10 cellular contexts compared by ENCODE assay signal in genomic region chr3:116059421-116060096, GRCh38.
DNase-seq lines count a peak whose midpoint lies in the region; ATAC-seq and TF ChIP-seq lines count a peak whose summit lies in the region.
"Had no signal": no experiment of that assay in that cellular context is flagged by ENCODE, and none has a peak within 500 bp of the region (broad histone marks: within the 10 kb centered on the region; RNA-seq: fewer than 3 reads in every experiment).

No MANE protein-coding gene starts in this region.

- ATAC-seq in RWPE2 (ENCODE audit: low read depth) (peak; percentile 100), foreskin keratinocyte (peak; percentile 100), GM19324 (IDR thresholded peaks at IDR 0.05; ENCODE audit: low FRiP score, unreplicated experiment) (no peak)
- ATAC-seq in stimulated activated effector memory CD8-positive, alpha-beta T cell treated with anti-CD3 and anti-CD28 coated beads, Interleukin-12 subunit alpha, Interleukin-12 subunit beta, amount 100 ng/mL, for 72 hours: no peak

- H3K4me1 ChIP-seq in GM23248 (ENCODE audit: insufficient read depth) (peaks cover 7% of the 10 kb centered on the region), RWPE2 (ENCODE audit: insufficient read depth, poor library complexity, severe bottlenecking) (peaks cover 19% of the 10 kb centered on the region), foreskin keratinocyte (peaks cover 30% of the 10 kb centered on the region)

- DNase-seq in 8988T (peak; percentile 40), GM23248 (peak; percentile 85), RWPE2 (ENCODE audit: low spot score) (peak; percentile 91), foreskin keratinocyte (peak; percentile 98 to 99), globus pallidus (ENCODE audit: low spot score) (no peak)
- DNase-seq in stimulated activated effector memory CD8-positive, alpha-beta T cell treated with anti-CD3 and anti-CD28 coated beads, Interleukin-12 subunit alpha, Interleukin-12 subunit beta, amount 100 ng/mL, for 72 hours (ENCODE audit: low spot score in 2 of 2): no peak
- no peak for DNase-seq in activated naive CD4-positive, alpha-beta T cell treated with anti-CD3 and anti-CD28 coated beads for 36 hours
- DNase-seq: activated CD4-positive, alpha-beta T cell treated with anti-CD3 and anti-CD28 coated beads for 1 hour; NCI-H1694 had no signal

- H3K27me3 ChIP-seq in GM23248 (replicated peaks; ENCODE audit: insufficient read depth) (no peaks in the 10 kb centered on the region), RWPE2 (ENCODE audit: insufficient read depth, poor library complexity, severe bottlenecking) (no peaks in the 10 kb centered on the region), foreskin keratinocyte (no peaks in the 10 kb centered on the region)

- H3K9me3 Mint-ChIP-seq in stimulated activated effector memory CD8-positive, alpha-beta T cell treated with anti-CD3 and anti-CD28 coated beads, Interleukin-12 subunit alpha, Interleukin-12 subunit beta, amount 100 ng/mL, for 72 hours: peaks cover 3% of the 10 kb centered on the region
- H3K9me3 Mint-ChIP-seq in activated naive CD4-positive, alpha-beta T cell treated with anti-CD3 and anti-CD28 coated beads for 36 hours: no peaks in the 10 kb centered on the region

- in situ Hi-C loops in GM23248 (cut with MboI): no loop called here

- H3K36me3 ChIP-seq in GM23248 (ENCODE audit: low read depth): no peaks in the 10 kb centered on the region
- H3K36me3 ChIP-seq in RWPE2 (ENCODE audit: low read depth): no peaks in the 10 kb centered on the region

- H3K27me3 Mint-ChIP-seq in activated naive CD4-positive, alpha-beta T cell treated with anti-CD3 and anti-CD28 coated beads for 36 hours (ENCODE audit: low read depth): no peaks in the 10 kb centered on the region

- CTCF ChIA-PET in activated naive CD4-positive, alpha-beta T cell treated with anti-CD3 and anti-CD28 coated beads for 36 hours (lab: Charles Lee): interaction anchor here (0.6 kb wide), 1 partner anchor 131 kb away, joined by 3 read pairs; no protein-coding TSS in a partner anchor

- H3K9me2 ChIP-seq in GM23248 (ENCODE audit: insufficient read depth): peaks cover 5% of the 10 kb centered on the region; the same call in 1 of the 2 replicates

- H3K4me1 Mint-ChIP-seq in stimulated activated effector memory CD8-positive, alpha-beta T cell treated with anti-CD3 and anti-CD28 coated beads, Interleukin-12 subunit alpha, Interleukin-12 subunit beta, amount 100 ng/mL, for 72 hours: no peaks in the 10 kb centered on the region
- H3K4me1 Mint-ChIP-seq in activated naive CD4-positive, alpha-beta T cell treated with anti-CD3 and anti-CD28 coated beads for 36 hours (ENCODE audit: low read depth): no peaks in the 10 kb centered on the region

- no peaks in the 10 kb centered on the region for H3K79me2 ChIP-seq in GM23248 (ENCODE audit: insufficient read depth)

- H3K4me2 ChIP-seq in GM23248 (ENCODE audit: unreplicated experiment): peak overlapping the region; percentile 14

- H3K9me3 ChIP-seq in GM23248 (ENCODE audit: low read depth) (no peaks in the 10 kb centered on the region), RWPE2 (ENCODE audit: severe bottlenecking) (no peaks in the 10 kb centered on the region)

- no peak for TF ChIP-seq CTCF in RWPE2 (IDR thresholded peaks at IDR 0.05; ENCODE audit: poor library complexity, severe bottlenecking)
- peak; percentile 38 for TF ChIP-seq CTCF in foreskin keratinocyte (conservative IDR thresholded peaks at IDR 0.05)

- peaks cover 18% of the 10 kb centered on the region for H3F3A ChIP-seq in GM23248 (ENCODE audit: insufficient read depth)

- no peak overlapping the region for H2AFZ ChIP-seq in GM23248

- no peak overlapping the region for H3K27ac Mint-ChIP-seq in stimulated activated effector memory CD8-positive, alpha-beta T cell treated with anti-CD3 and anti-CD28 coated beads, Interleukin-12 subunit alpha, Interleukin-12 subunit beta, amount 100 ng/mL, for 72 hours
- H3K27ac Mint-ChIP-seq in activated naive CD4-positive, alpha-beta T cell treated with anti-CD3 and anti-CD28 coated beads for 36 hours: no peak overlapping the region

- no peak overlapping the region for H3K27ac ChIP-seq in GM23248
- H3K27ac ChIP-seq in RWPE2 (ENCODE audit: poor library complexity, severe bottlenecking): peak overlapping the region; percentile 87
- H3K27ac ChIP-seq in foreskin keratinocyte: peak overlapping the region; percentile 81

- H3K36me3 Mint-ChIP-seq in stimulated activated effector memory CD8-positive, alpha-beta T cell treated with anti-CD3 and anti-CD28 coated beads, Interleukin-12 subunit alpha, Interleukin-12 subunit beta, amount 100 ng/mL, for 72 hours: no peaks in the 10 kb centered on the region
- H3K36me3 Mint-ChIP-seq in activated naive CD4-positive, alpha-beta T cell treated with anti-CD3 and anti-CD28 coated beads for 36 hours (ENCODE audit: low read depth): no peaks in the 10 kb centered on the region

- H3K4me3 ChIP-seq in GM23248 (no peak overlapping the region), RWPE2 (ENCODE audit: severe bottlenecking) (no peak overlapping the region)

- H3K4me3 Mint-ChIP-seq in stimulated activated effector memory CD8-positive, alpha-beta T cell treated with anti-CD3 and anti-CD28 coated beads, Interleukin-12 subunit alpha, Interleukin-12 subunit beta, amount 100 ng/mL, for 72 hours: no peak overlapping the region
- H3K4me3 Mint-ChIP-seq in activated naive CD4-positive, alpha-beta T cell treated with anti-CD3 and anti-CD28 coated beads for 36 hours: no peak overlapping the region

- 50 to 52% methylated on average over 2 of the region's 2 CpGs for WGBS in GM23248 (ENCODE audit: low coverage in 1 of 2, low lambda C conversion rate in 2 of 2, missing lambda C conversion rate in 2 of 2), 2 experiments

- no peak overlapping the region for H3K9ac ChIP-seq in GM23248

- H4K20me1 ChIP-seq in GM23248 (ENCODE audit: insufficient read depth): no peaks in the 10 kb centered on the region

- intact Hi-C loops in activated naive CD4-positive, alpha-beta T cell treated with anti-CD3 and anti-CD28 coated beads for 36 hours (cut with micrococcal nuclease): no loop called here

Comparison
In these comparisons a context has a peak if more than half of its experiments do, and no peak if none do; other contexts are left out.
1. DNase-seq: peak in 8988T (single experiment), GM23248 (single experiment), RWPE2 (single experiment) and foreskin keratinocyte (2 of 2); none in globus pallidus (single experiment), stimulated activated effector memory CD8-positive, alpha-beta T cell treated with anti-CD3 and anti-CD28 coated beads, Interleukin-12 subunit alpha, Interleukin-12 subunit beta, amount 100 ng/mL, for 72 hours (0 of 2) and activated naive CD4-positive, alpha-beta T cell treated with anti-CD3 and anti-CD28 coated beads for 36 hours (single experiment).
2. ATAC-seq: peak in RWPE2 (single experiment) and foreskin keratinocyte (single experiment); none in GM19324 (single experiment) and stimulated activated effector memory CD8-positive, alpha-beta T cell treated with anti-CD3 and anti-CD28 coated beads, Interleukin-12 subunit alpha, Interleukin-12 subunit beta, amount 100 ng/mL, for 72 hours (single experiment).